ENCODE assay signal across 35 cellular contexts in genomic region chr10:48703776-48704555, GRCh38. TPM values are rescaled to one million over a fixed set of nuclear protein-coding genes. Genes with fewer than 3 reads are reported as not detected.
"Had no signal": no experiment of that assay in that cellular context is flagged by ENCODE, and none has a peak within 500 bp of the region (broad histone marks: within the 10 kb centered on the region; RNA-seq: fewer than 3 reads in every experiment).

No MANE protein-coding gene starts in this region.

- ATAC-seq: effector memory CD8-positive, alpha-beta T cell; naive thymus-derived CD4-positive, alpha-beta T cell; psoas muscle; T-helper 17 cell had no signal

- H2AFZ ChIP-seq: parathyroid adenoma had no signal

- H3K27ac ChIP-seq: ascending aorta, cardiac muscle cell, colonic mucosa, heart right ventricle, left ventricle myocardium inferior, parathyroid adenoma, psoas muscle, sigmoid colon, transverse colon, WERI-Rb-1 had no signal

- H3K9me3 ChIP-seq: ascending aorta, colonic mucosa, heart right ventricle, left ventricle myocardium inferior, psoas muscle, sigmoid colon, transverse colon had no signal

- H3K36me3 ChIP-seq: ascending aorta, cardiac muscle cell, colonic mucosa, heart right ventricle, left ventricle myocardium inferior, sigmoid colon, transverse colon, WERI-Rb-1 had no signal

- DNase-seq: activated CD4-positive, alpha-beta memory T cell treated with anti-CD3 and anti-CD28 coated beads, Interleukin-2, amount 10 ng/mL, durations not matched to agents 7 days and 5 days; activated CD4-positive, alpha-beta T cell treated with anti-CD3 and anti-CD28 coated beads, Interleukin-2, amount 10 ng/mL, durations not matched to agents 7 days and 5 days; activated CD4-positive, CD25-positive, alpha-beta regulatory T cell treated with anti-CD3 and anti-CD28 coated beads, Interleukin-2, amount 50 U/mL, for 72 hours; activated CD8-positive, alpha-beta memory T cell treated with anti-CD3 and anti-CD28 coated beads, Interleukin-2, amount 50 U/mL, for 48 hours; activated gamma-delta T cell; activated naive CD4-positive, alpha-beta T cell treated with anti-CD3 and anti-CD28 coated beads, Interleukin-2, amount 10 ng/mL, durations not matched to agents 7 days and 5 days; activated naive CD8-positive, alpha-beta T cell treated with anti-CD3 and anti-CD28 coated beads, Interleukin-2, amount 10 ng/mL, durations not matched to agents 7 days and 5 days; activated T-cell treated with anti-CD3 and anti-CD28 coated beads, Interleukin-2, amount 50 U/mL, for 24 hours; cerebellar nuclear complex; colonic mucosa; effector memory CD8-positive, alpha-beta T cell; heart right ventricle; kidney glomerular epithelial cell; left ventricle myocardium inferior; mesendoderm; naive thymus-derived CD4-positive, alpha-beta T cell; occipital lobe; psoas muscle; sigmoid colon; small intestine; stimulated activated CD4-positive, alpha-beta T cell treated with anti-CD3 and anti-CD28 coated beads, Interleukin-4, amount 100 ng/mL, for 24 hours; stimulated activated naive CD4-positive, alpha-beta T cell; SW 1271; T-helper 17 cell; T1000; transverse colon; WERI-Rb-1 had no signal

- H3K9ac ChIP-seq: parathyroid adenoma had no signal

- H3K79me2 ChIP-seq: parathyroid adenoma had no signal

- H3K27me3 ChIP-seq: ascending aorta, cardiac muscle cell, colonic mucosa, sigmoid colon, transverse colon had no signal

- H3K4me1 ChIP-seq: colonic mucosa, parathyroid adenoma, psoas muscle had no signal

- H3K27ac Mint-ChIP-seq: activated CD4-positive, alpha-beta memory T cell treated with anti-CD3 and anti-CD28 coated beads, Interleukin-2, amount 10 ng/mL, durations not matched to agents 7 days and 5 days; activated CD4-positive, alpha-beta T cell treated with anti-CD3 and anti-CD28 coated beads, Interleukin-2, amount 10 ng/mL, durations not matched to agents 7 days and 5 days; activated naive CD4-positive, alpha-beta T cell treated with anti-CD3 and anti-CD28 coated beads, Interleukin-2, amount 10 ng/mL, durations not matched to agents 7 days and 5 days; activated naive CD8-positive, alpha-beta T cell treated with anti-CD3 and anti-CD28 coated beads, Interleukin-2, amount 10 ng/mL, durations not matched to agents 7 days and 5 days; activated T-cell treated with anti-CD3 and anti-CD28 coated beads, Interleukin-2, amount 50 U/mL, for 24 hours; brain; effector memory CD8-positive, alpha-beta T cell; naive thymus-derived CD4-positive, alpha-beta T cell; T-helper 17 cell had no signal

- H3K4me1 Mint-ChIP-seq: activated CD4-positive, alpha-beta memory T cell treated with anti-CD3 and anti-CD28 coated beads, Interleukin-2, amount 10 ng/mL, durations not matched to agents 7 days and 5 days; activated CD4-positive, alpha-beta T cell treated with anti-CD3 and anti-CD28 coated beads, Interleukin-2, amount 10 ng/mL, durations not matched to agents 7 days and 5 days; activated naive CD4-positive, alpha-beta T cell treated with anti-CD3 and anti-CD28 coated beads, Interleukin-2, amount 10 ng/mL, durations not matched to agents 7 days and 5 days; neural crest cell had no signal

- FAIRE-seq: endothelial cell of umbilical vein, small intestine had no signal

- H3K4me3 Mint-ChIP-seq: activated CD4-positive, alpha-beta memory T cell treated with anti-CD3 and anti-CD28 coated beads, Interleukin-2, amount 10 ng/mL, durations not matched to agents 7 days and 5 days; activated CD4-positive, alpha-beta T cell treated with anti-CD3 and anti-CD28 coated beads, Interleukin-2, amount 10 ng/mL, durations not matched to agents 7 days and 5 days; activated naive CD4-positive, alpha-beta T cell treated with anti-CD3 and anti-CD28 coated beads, Interleukin-2, amount 10 ng/mL, durations not matched to agents 7 days and 5 days; activated naive CD8-positive, alpha-beta T cell treated with anti-CD3 and anti-CD28 coated beads, Interleukin-2, amount 10 ng/mL, durations not matched to agents 7 days and 5 days; activated T-cell treated with anti-CD3 and anti-CD28 coated beads, Interleukin-2, amount 50 U/mL, for 24 hours; brain; effector memory CD8-positive, alpha-beta T cell; naive thymus-derived CD4-positive, alpha-beta T cell; neural crest cell; T-helper 17 cell had no signal

- H3K9me3 Mint-ChIP-seq: activated CD4-positive, alpha-beta memory T cell treated with anti-CD3 and anti-CD28 coated beads, Interleukin-2, amount 10 ng/mL, durations not matched to agents 7 days and 5 days; activated CD4-positive, alpha-beta T cell treated with anti-CD3 and anti-CD28 coated beads, Interleukin-2, amount 10 ng/mL, durations not matched to agents 7 days and 5 days; activated naive CD4-positive, alpha-beta T cell treated with anti-CD3 and anti-CD28 coated beads, Interleukin-2, amount 10 ng/mL, durations not matched to agents 7 days and 5 days; activated naive CD8-positive, alpha-beta T cell treated with anti-CD3 and anti-CD28 coated beads, Interleukin-2, amount 10 ng/mL, durations not matched to agents 7 days and 5 days; activated T-cell treated with anti-CD3 and anti-CD28 coated beads, Interleukin-2, amount 50 U/mL, for 24 hours; brain; effector memory CD8-positive, alpha-beta T cell; naive thymus-derived CD4-positive, alpha-beta T cell; neural crest cell had no signal

- H3K4me3 ChIP-seq: ascending aorta, cardiac muscle cell, colonic mucosa, heart right ventricle, left ventricle myocardium inferior, lung, psoas muscle, sigmoid colon, transverse colon had no signal

RNA-seq across cellular contexts. Expression of gene WDFY4, which starts 19.3 kb away (rescaled TPM):
- total RNA-seq: cardiac muscle cell, fibroblast of villous mesenchyme, neural crest cell had no signal
- polyA plus RNA-seq: cardiac muscle cell had no signal
